In the genomic region with DNA sequence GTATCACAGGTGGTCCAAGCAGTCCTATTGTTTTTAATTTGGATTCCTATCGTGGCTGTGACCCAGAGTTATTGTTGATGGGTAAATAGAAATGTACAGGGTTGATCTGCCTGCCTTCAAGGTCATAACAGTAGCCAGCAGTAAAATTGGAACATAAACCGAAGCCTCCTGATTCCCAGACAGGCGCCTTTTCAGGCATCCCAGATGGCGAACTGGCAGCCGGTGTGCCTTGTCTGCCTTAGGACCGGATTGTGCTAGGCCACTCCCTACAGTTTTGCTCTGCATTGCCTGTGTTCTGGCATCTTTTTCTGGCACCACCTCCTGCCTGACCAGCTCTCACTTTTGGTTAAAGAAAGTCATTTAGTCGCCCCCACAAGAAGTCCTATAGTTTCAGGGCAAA, we compare ENCODE assay signal across 16 cellular contexts. TPM values are rescaled to one million over a fixed set of nuclear protein-coding genes. Genes with fewer than 3 reads are reported as not detected.
DNase-seq lines count a peak whose midpoint lies in the region; ATAC-seq lines count a peak whose summit lies in the region.
"Had no signal": no experiment of that assay in that cellular context is flagged by ENCODE, and none has a peak within 500 bp of the region (broad histone marks: within the 10 kb centered on the region; RNA-seq: fewer than 3 reads in every experiment).

No MANE protein-coding gene starts in this region.

- peak; percentile 45 for ATAC-seq in Right ventricle myocardium superior (ENCODE audit: poor library complexity)
- ATAC-seq in GM21528 (IDR thresholded peaks at IDR 0.05; ENCODE audit: low FRiP score, unreplicated experiment) = no peak
- ATAC-seq: A549; CD8-positive, alpha-beta T cell had no signal

- no peak for DNase-seq in Right ventricle myocardium superior
- DNase-seq in cardiac septum (ENCODE audit: low spot score) = no peak
- DNase-seq in NCI-H1694 (lab: John Stamatoyannopoulos, UW) = peak; percentile 24
- peak; percentile 74 for DNase-seq in cerebellum (ENCODE audit: low spot score)
- DNase-seq in posterior cingulate gyrus = peak in 6 of 10 donors; percentile 20 to 87 (median 64)
- no peak for DNase-seq in COLO829 (ENCODE audit: low spot score)
- DNase-seq: CD8-positive, alpha-beta T cell; DND-41; KG1; NCI-H1417 treated with DMSO at 0.1 percent for 48 hours; NCI-H2029 treated with DMSO at 0.1 percent for 48 hours; NCI-H510A; NCI-H774; RPMI8226 had no signal

- intact Hi-C loops in Right ventricle myocardium superior (cut with DNase I) = no loop called here
- intact Hi-C loops in cardiac septum (cut with DNase I) = no loop called here
- intact Hi-C loops in posterior cingulate gyrus (cut with DNase I) = no loop called here

RNA-seq across cellular contexts. Expression of a gene that starts 22.2 kb away (rescaled TPM):
- total RNA-seq in Right ventricle myocardium superior = 5.8 TPM
- total RNA-seq in cardiac septum = 7.5 TPM
- total RNA-seq in cerebellum = 18.5 TPM

RNA-seq across cellular contexts. Expression of a gene that starts 52.0 kb away (rescaled TPM):
- 11.9 TPM for total RNA-seq in Right ventricle myocardium superior
- 16.5 TPM for total RNA-seq in cardiac septum
- 84.8 TPM for total RNA-seq in cerebellum

Comparison
In these comparisons a context has a peak if more than half of its experiments do, and no peak if none do; other contexts are left out.
1. DNase-seq: peak in NCI-H1694 (single experiment), cerebellum (single experiment) and posterior cingulate gyrus (6 of 10); none in Right ventricle myocardium superior (single experiment), cardiac septum (single experiment) and COLO829 (single experiment).